In genomic region chr2:60306231-60306861, GRCh38 we compare ENCODE assay signal across 1 cellular context.
TF ChIP-seq lines count a peak whose summit lies in the region.

No MANE protein-coding gene starts in this region.

TF ChIP-seq in H1, 55 proteins besides CTCF, POLR2A, EP300 and RAD21:
- no peak for TF ChIP-seq ATF2 (IDR thresholded peaks at IDR 0.05; ENCODE audit: low read length)
- no peak for TF ChIP-seq ZNF274 (IDR thresholded peaks at IDR 0.05; ENCODE audit: borderline replicate concordance, extremely low read depth, low read length)
- TF ChIP-seq SP2 (IDR thresholded peaks at IDR 0.05; ENCODE audit: low read length), result no peak
- TF ChIP-seq CHD7 (IDR thresholded peaks at IDR 0.05; ENCODE audit: insufficient replicate concordance, low read length), result no peak
- TF ChIP-seq POU5F1 (IDR thresholded peaks at IDR 0.05; ENCODE audit: low read depth, low read length), result no peak
- TF ChIP-seq USF2 (IDR thresholded peaks at IDR 0.05; ENCODE audit: low read length), result no peak
- no peak for TF ChIP-seq TAF1 (IDR thresholded peaks at IDR 0.05; ENCODE audit: low read depth, low read length)
- TF ChIP-seq CBX5 (IDR thresholded peaks at IDR 0.05; ENCODE audit: low read depth, low read length), result no peak
- TF ChIP-seq KDM5A (IDR thresholded peaks at IDR 0.05; ENCODE audit: low read length), result no peak
